Comparison of ENCODE assay signal across 1 cellular context in the genomic region with DNA sequence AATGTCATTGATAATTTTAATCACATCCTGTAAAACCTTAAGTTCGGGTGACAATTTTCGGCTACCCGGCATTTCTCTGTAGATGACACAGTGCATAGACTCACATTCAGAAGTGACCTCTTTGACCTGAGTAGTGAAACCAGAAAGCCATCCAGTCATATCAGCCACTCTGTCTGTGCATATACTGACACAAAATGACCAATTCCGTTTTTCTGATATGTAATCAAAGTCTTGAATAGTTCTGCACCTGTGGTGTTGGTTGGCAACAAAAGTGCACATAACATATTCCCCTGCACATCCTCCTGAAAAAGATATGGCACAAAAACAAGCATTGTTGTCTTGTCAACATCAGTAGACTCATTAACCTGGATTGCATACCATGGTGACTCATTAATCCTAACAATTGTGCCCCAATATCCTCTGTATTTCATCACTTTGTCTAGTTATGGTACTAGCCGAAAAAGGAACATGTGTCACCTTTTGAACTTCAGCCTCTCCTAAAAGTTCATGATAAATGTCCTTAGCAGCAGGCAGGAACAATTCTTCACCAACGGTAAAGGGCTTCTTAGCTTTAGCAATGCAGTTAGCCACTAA.
A peak's percentile ranks its signal among the peaks of the same experiment; 100 is the strongest.
TF ChIP-seq lines count a peak whose summit lies in the region.

No MANE protein-coding gene starts in this region.

TF ChIP-seq in GM12878, 131 proteins besides CTCF, POLR2A, EP300 and RAD21 (continued from another document and continues in another):
- TF ChIP-seq SMARCA5 (IDR thresholded peaks at IDR 0.05) = no peak
- TF ChIP-seq, protein P1, sequence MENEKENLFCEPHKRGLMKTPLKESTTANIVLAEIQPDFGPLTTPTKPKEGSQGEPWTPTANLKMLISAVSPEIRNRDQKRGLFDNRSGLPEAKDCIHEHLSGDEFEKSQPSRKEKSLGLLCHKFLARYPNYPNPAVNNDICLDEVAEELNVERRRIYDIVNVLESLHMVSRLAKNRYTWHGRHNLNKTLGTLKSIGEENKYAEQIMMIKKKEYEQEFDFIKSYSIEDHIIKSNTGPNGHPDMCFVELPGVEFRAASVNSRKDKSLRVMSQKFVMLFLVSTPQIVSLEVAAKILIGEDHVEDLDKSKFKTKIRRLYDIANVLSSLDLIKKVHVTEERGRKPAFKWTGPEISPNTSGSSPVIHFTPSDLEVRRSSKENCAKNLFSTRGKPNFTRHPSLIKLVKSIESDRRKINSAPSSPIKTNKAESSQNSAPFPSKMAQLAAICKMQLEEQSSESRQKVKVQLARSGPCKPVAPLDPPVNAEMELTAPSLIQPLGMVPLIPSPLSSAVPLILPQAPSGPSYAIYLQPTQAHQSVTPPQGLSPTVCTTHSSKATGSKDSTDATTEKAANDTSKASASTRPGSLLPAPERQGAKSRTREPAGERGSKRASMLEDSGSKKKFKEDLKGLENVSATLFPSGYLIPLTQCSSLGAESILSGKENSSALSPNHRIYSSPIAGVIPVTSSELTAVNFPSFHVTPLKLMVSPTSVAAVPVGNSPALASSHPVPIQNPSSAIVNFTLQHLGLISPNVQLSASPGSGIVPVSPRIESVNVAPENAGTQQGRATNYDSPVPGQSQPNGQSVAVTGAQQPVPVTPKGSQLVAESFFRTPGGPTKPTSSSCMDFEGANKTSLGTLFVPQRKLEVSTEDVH (IDR thresholded peaks at IDR 0.05; ENCODE audit: low read depth, partially characterized antibody) = no peak
- no peak for TF ChIP-seq NR2C2 (IDR thresholded peaks at IDR 0.05; ENCODE audit: borderline replicate concordance, control insufficient read depth, insufficient read length, low read depth)
- TF ChIP-seq ZNF622 (IDR thresholded peaks at IDR 0.05) = no peak
- 0 out of 2 replicates have a peak, but pooled peaks have one; percentile 55 for TF ChIP-seq JUND (IDR thresholded peaks at IDR 0.05; ENCODE audit: low read depth, low read length)
- 0 out of 2 replicates have a peak, but pooled peaks have one; percentile 36 for TF ChIP-seq CBFB (IDR thresholded peaks at IDR 0.05; ENCODE audit: low read depth)
- TF ChIP-seq ZNF24 (IDR thresholded peaks at IDR 0.05) = no peak
- TF ChIP-seq, protein P2, sequence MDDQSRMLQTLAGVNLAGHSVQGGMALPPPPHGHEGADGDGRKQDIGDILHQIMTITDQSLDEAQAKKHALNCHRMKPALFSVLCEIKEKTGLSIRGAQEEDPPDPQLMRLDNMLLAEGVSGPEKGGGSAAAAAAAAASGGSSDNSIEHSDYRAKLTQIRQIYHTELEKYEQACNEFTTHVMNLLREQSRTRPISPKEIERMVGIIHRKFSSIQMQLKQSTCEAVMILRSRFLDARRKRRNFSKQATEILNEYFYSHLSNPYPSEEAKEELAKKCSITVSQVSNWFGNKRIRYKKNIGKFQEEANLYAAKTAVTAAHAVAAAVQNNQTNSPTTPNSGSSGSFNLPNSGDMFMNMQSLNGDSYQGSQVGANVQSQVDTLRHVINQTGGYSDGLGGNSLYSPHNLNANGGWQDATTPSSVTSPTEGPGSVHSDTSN (IDR thresholded peaks at IDR 0.05; ENCODE audit: insufficient replicate concordance, low read depth, low read length) = no peak
- TF ChIP-seq, protein P3, sequence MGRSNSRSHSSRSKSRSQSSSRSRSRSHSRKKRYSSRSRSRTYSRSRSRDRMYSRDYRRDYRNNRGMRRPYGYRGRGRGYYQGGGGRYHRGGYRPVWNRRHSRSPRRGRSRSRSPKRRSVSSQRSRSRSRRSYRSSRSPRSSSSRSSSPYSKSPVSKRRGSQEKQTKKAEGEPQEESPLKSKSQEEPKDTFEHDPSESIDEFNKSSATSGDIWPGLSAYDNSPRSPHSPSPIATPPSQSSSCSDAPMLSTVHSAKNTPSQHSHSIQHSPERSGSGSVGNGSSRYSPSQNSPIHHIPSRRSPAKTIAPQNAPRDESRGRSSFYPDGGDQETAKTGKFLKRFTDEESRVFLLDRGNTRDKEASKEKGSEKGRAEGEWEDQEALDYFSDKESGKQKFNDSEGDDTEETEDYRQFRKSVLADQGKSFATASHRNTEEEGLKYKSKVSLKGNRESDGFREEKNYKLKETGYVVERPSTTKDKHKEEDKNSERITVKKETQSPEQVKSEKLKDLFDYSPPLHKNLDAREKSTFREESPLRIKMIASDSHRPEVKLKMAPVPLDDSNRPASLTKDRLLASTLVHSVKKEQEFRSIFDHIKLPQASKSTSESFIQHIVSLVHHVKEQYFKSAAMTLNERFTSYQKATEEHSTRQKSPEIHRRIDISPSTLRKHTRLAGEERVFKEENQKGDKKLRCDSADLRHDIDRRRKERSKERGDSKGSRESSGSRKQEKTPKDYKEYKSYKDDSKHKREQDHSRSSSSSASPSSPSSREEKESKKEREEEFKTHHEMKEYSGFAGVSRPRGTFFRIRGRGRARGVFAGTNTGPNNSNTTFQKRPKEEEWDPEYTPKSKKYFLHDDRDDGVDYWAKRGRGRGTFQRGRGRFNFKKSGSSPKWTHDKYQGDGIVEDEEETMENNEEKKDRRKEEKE (IDR thresholded peaks at IDR 0.05) = no peak
- TF ChIP-seq SMC3 (IDR thresholded peaks at IDR 0.05; ENCODE audit: borderline replicate concordance, low read length) = no peak
- TF ChIP-seq, protein P4, sequence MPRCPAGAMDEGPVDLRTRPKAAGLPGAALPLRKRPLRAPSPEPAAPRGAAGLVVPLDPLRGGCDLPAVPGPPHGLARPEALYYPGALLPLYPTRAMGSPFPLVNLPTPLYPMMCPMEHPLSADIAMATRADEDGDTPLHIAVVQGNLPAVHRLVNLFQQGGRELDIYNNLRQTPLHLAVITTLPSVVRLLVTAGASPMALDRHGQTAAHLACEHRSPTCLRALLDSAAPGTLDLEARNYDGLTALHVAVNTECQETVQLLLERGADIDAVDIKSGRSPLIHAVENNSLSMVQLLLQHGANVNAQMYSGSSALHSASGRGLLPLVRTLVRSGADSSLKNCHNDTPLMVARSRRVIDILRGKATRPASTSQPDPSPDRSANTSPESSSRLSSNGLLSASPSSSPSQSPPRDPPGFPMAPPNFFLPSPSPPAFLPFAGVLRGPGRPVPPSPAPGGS (IDR thresholded peaks at IDR 0.05; ENCODE audit: borderline replicate concordance, insufficient read depth, low read depth, low read length, poor library complexity, severe bottlenecking) = no peak
- no peak for TF ChIP-seq STAT1 (conservative IDR thresholded peaks at IDR 0.05)
- TF ChIP-seq CREB1 (IDR thresholded peaks at IDR 0.05; ENCODE audit: low read depth) = peak; percentile 68; the same call in 1 of the 2 replicates
- no peak for TF ChIP-seq KAT2A (conservative IDR thresholded peaks at IDR 0.05; ENCODE audit: control insufficient read depth, low read depth, low read length)
- TF ChIP-seq SMAD1 (IDR thresholded peaks at IDR 0.05; ENCODE audit: low read depth, partially characterized antibody) = no peak
- peak; percentile 73; the same call in 1 of the 3 replicates for TF ChIP-seq POU2F2 (IDR thresholded peaks at IDR 0.05; ENCODE audit: borderline replicate concordance, low read depth, low read length)
- TF ChIP-seq HDAC6 (IDR thresholded peaks at IDR 0.05; ENCODE audit: unreplicated experiment) = no peak
- TF ChIP-seq NRF1 (conservative IDR thresholded peaks at IDR 0.05; ENCODE audit: low read depth, low read length) = no peak
- TF ChIP-seq SIN3A (IDR thresholded peaks at IDR 0.05; ENCODE audit: low read depth, low read length) = no peak
- TF ChIP-seq MXI1 (IDR thresholded peaks at IDR 0.05; ENCODE audit: low read depth, low read length) = no peak
- TF ChIP-seq BHLHE40 (IDR thresholded peaks at IDR 0.05; ENCODE audit: borderline replicate concordance in 1 of 2, low read depth in 2 of 2, low read length in 1 of 2) = peak in 1 of 2 experiments; percentile 50; a peak in 2 of 4 replicates
- peak; percentile 78; the same call in 1 of the 2 replicates for TF ChIP-seq ZBED1 (IDR thresholded peaks at IDR 0.05; ENCODE audit: borderline replicate concordance)
- TF ChIP-seq, protein P5, sequence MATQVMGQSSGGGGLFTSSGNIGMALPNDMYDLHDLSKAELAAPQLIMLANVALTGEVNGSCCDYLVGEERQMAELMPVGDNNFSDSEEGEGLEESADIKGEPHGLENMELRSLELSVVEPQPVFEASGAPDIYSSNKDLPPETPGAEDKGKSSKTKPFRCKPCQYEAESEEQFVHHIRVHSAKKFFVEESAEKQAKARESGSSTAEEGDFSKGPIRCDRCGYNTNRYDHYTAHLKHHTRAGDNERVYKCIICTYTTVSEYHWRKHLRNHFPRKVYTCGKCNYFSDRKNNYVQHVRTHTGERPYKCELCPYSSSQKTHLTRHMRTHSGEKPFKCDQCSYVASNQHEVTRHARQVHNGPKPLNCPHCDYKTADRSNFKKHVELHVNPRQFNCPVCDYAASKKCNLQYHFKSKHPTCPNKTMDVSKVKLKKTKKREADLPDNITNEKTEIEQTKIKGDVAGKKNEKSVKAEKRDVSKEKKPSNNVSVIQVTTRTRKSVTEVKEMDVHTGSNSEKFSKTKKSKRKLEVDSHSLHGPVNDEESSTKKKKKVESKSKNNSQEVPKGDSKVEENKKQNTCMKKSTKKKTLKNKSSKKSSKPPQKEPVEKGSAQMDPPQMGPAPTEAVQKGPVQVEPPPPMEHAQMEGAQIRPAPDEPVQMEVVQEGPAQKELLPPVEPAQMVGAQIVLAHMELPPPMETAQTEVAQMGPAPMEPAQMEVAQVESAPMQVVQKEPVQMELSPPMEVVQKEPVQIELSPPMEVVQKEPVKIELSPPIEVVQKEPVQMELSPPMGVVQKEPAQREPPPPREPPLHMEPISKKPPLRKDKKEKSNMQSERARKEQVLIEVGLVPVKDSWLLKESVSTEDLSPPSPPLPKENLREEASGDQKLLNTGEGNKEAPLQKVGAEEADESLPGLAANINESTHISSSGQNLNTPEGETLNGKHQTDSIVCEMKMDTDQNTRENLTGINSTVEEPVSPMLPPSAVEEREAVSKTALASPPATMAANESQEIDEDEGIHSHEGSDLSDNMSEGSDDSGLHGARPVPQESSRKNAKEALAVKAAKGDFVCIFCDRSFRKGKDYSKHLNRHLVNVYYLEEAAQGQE (IDR thresholded peaks at IDR 0.05; ENCODE audit: low read depth, low read length) = no peak
- TF ChIP-seq, protein P6, sequence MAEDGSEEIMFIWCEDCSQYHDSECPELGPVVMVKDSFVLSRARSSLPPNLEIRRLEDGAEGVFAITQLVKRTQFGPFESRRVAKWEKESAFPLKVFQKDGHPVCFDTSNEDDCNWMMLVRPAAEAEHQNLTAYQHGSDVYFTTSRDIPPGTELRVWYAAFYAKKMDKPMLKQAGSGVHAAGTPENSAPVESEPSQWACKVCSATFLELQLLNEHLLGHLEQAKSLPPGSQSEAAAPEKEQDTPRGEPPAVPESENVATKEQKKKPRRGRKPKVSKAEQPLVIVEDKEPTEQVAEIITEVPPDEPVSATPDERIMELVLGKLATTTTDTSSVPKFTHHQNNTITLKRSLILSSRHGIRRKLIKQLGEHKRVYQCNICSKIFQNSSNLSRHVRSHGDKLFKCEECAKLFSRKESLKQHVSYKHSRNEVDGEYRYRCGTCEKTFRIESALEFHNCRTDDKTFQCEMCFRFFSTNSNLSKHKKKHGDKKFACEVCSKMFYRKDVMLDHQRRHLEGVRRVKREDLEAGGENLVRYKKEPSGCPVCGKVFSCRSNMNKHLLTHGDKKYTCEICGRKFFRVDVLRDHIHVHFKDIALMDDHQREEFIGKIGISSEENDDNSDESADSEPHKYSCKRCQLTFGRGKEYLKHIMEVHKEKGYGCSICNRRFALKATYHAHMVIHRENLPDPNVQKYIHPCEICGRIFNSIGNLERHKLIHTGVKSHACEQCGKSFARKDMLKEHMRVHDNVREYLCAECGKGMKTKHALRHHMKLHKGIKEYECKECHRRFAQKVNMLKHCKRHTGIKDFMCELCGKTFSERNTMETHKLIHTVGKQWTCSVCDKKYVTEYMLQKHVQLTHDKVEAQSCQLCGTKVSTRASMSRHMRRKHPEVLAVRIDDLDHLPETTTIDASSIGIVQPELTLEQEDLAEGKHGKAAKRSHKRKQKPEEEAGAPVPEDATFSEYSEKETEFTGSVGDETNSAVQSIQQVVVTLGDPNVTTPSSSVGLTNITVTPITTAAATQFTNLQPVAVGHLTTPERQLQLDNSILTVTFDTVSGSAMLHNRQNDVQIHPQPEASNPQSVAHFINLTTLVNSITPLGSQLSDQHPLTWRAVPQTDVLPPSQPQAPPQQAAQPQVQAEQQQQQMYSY (CRISPR knock-in tag; IDR thresholded peaks at IDR 0.05) = no peak
- TF ChIP-seq KDM1A (IDR thresholded peaks at IDR 0.05; ENCODE audit: borderline replicate concordance) = no peak
- TF ChIP-seq NFXL1 (IDR thresholded peaks at IDR 0.05; ENCODE audit: borderline replicate concordance) = no peak
- TF ChIP-seq, protein P7, sequence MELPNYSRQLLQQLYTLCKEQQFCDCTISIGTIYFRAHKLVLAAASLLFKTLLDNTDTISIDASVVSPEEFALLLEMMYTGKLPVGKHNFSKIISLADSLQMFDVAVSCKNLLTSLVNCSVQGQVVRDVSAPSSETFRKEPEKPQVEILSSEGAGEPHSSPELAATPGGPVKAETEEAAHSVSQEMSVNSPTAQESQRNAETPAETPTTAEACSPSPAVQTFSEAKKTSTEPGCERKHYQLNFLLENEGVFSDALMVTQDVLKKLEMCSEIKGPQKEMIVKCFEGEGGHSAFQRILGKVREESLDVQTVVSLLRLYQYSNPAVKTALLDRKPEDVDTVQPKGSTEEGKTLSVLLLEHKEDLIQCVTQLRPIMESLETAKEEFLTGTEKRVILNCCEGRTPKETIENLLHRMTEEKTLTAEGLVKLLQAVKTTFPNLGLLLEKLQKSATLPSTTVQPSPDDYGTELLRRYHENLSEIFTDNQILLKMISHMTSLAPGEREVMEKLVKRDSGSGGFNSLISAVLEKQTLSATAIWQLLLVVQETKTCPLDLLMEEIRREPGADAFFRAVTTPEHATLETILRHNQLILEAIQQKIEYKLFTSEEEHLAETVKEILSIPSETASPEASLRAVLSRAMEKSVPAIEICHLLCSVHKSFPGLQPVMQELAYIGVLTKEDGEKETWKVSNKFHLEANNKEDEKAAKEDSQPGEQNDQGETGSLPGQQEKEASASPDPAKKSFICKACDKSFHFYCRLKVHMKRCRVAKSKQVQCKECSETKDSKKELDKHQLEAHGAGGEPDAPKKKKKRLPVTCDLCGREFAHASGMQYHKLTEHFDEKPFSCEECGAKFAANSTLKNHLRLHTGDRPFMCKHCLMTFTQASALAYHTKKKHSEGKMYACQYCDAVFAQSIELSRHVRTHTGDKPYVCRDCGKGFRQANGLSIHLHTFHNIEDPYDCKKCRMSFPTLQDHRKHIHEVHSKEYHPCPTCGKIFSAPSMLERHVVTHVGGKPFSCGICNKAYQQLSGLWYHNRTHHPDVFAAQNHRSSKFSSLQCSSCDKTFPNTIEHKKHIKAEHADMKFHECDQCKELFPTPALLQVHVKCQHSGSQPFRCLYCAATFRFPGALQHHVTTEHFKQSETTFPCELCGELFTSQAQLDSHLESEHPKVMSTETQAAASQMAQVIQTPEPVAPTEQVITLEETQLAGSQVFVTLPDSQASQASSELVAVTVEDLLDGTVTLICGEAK (IDR thresholded peaks at IDR 0.05; ENCODE audit: borderline replicate concordance) = no peak
- TF ChIP-seq NR2F1 (conservative IDR thresholded peaks at IDR 0.05) = peak; percentile 98
- peak; percentile 61 for TF ChIP-seq IKZF1 (conservative IDR thresholded peaks at IDR 0.05)
